ENCODE assay signal across 17 cellular contexts in the genomic region with DNA sequence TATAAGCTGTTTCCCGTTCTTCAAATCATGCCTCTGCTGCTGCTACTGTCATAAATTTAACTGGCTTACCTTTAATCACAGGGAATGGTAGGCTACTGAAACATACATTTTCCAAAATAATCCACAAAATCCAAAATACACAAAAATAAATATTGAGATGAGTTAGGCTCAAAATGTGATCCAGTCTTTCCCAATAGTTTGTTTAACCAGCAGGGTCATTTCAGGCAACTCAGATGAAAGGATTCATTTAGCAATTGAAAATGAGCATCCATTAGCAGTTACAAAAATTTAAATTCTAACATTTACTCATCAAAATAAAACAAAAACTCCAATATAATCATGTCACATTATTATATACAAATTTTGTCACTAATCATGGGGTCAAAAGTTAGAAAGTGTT.
A peak's percentile ranks its signal among the peaks of the same experiment; 100 is the strongest.
DNase-seq lines count a peak whose midpoint lies in the region; ATAC-seq, FAIRE-seq and TF ChIP-seq lines count a peak whose summit lies in the region.
"Had no signal": no experiment of that assay in that cellular context is flagged by ENCODE, and none has a peak within 500 bp of the region (broad histone marks: within the 10 kb centered on the region; RNA-seq: fewer than 3 reads in every experiment).

No MANE protein-coding gene starts in this region.

- DNase-seq in endodermal cell (no peak), neural progenitor cell (ENCODE audit: low spot score) (no peak), GM19239 (ENCODE audit: insufficient read length, low spot score) (no peak), NCI-H2171 (lab: John Stamatoyannopoulos, UW) (no peak)
- DNase-seq: Calu3; CD4-positive, alpha-beta memory T cell; COR-L47; DMS53; DND-41; GDM1; H9 had no signal

- H3K4me3 ChIP-seq in endodermal cell (ENCODE audit: low read length): no peak overlapping the region
- no peak overlapping the region for H3K4me3 ChIP-seq in neural progenitor cell
- H3K4me3 ChIP-seq: GM12878, GM23338 had no signal

- H3K4me1 Mint-ChIP-seq in brain (peaks cover 69% of the 10 kb centered on the region), endodermal cell (peaks cover 20% of the 10 kb centered on the region), nephron (peaks cover 52% of the 10 kb centered on the region), neural progenitor cell (peaks cover 58% of the 10 kb centered on the region)
- H3K4me1 Mint-ChIP-seq: CD4-positive, alpha-beta memory T cell had no signal

- peak overlapping the region in 2 of 5 experiments; percentile 60 to 66 for H3K4me3 Mint-ChIP-seq in brain
- H3K4me3 Mint-ChIP-seq in endodermal cell: no peak overlapping the region
- no peak overlapping the region for H3K4me3 Mint-ChIP-seq in nephron
- no peak overlapping the region for H3K4me3 Mint-ChIP-seq in neural progenitor cell
- H3K4me3 Mint-ChIP-seq: CD4-positive, alpha-beta memory T cell; GM23338; H9 had no signal

- peaks cover 16% of the 10 kb centered on the region for H4K20me1 ChIP-seq in neural progenitor cell (ENCODE audit: low read depth)

- FAIRE-seq in GM19239 (lab: Jason Lieb, UNC): no peak
- FAIRE-seq: GM12878 had no signal

- 82% methylated on average over 1 of the region's 1 CpG; no CpG with 5 or more reads in 1 of the 2 experiments for WGBS in endodermal cell (ENCODE audit: insufficient coverage in 1 of 2, insufficient read length in 1 of 2), 2 experiments

- H3K27ac Mint-ChIP-seq in brain (peak overlapping the region; percentile 29 to 89 (median 66)), endodermal cell (no peak overlapping the region), nephron (peak overlapping the region; percentile 70 to 91 (median 77)), neural progenitor cell (peak overlapping the region; percentile 80)
- H3K27ac Mint-ChIP-seq: CD4-positive, alpha-beta memory T cell; GM23338; H9 had no signal

- ATAC-seq in HG02970 (IDR thresholded peaks at IDR 0.05; ENCODE audit: low FRiP score, unreplicated experiment): no peak
- ATAC-seq: GM12878, GM23338, HCT116 had no signal

- peak overlapping the region; percentile 61 for H3K4me2 ChIP-seq in neural progenitor cell

- no peak for TF ChIP-seq CTCF in brain (conservative IDR thresholded peaks at IDR 0.05)
- TF ChIP-seq CTCF in endodermal cell (conservative IDR thresholded peaks at IDR 0.05): no peak
- TF ChIP-seq CTCF in nephron (IDR thresholded peaks at IDR 0.05; ENCODE audit: unreplicated experiment in 3 of 3): no peak
- no peak for TF ChIP-seq CTCF in neural progenitor cell (IDR thresholded peaks at IDR 0.05)

- H2AFZ ChIP-seq in neural progenitor cell (replicated peaks): no peak overlapping the region
- H2AFZ ChIP-seq: GM23338 had no signal

- H3K27me3 Mint-ChIP-seq in brain: no peaks in the 10 kb centered on the region
- H3K27me3 Mint-ChIP-seq in endodermal cell (ENCODE audit: insufficient read depth): no peaks in the 10 kb centered on the region
- no peaks in the 10 kb centered on the region for H3K27me3 Mint-ChIP-seq in nephron (ENCODE audit: low read depth)
- no peaks in the 10 kb centered on the region for H3K27me3 Mint-ChIP-seq in neural progenitor cell (ENCODE audit: insufficient read depth, low read depth)
- H3K27me3 Mint-ChIP-seq: CD4-positive, alpha-beta memory T cell had no signal

- H3K27ac ChIP-seq in endodermal cell (ENCODE audit: low read depth, low read length) (peak overlapping the region; percentile 76), neural progenitor cell (no peak overlapping the region)

- peaks cover 19% of the 10 kb centered on the region for H3F3A ChIP-seq in neural progenitor cell (ENCODE audit: low read depth)

- H3K36me3 Mint-ChIP-seq in brain (peaks cover 44% of the 10 kb centered on the region), endodermal cell (ENCODE audit: low read depth) (peaks cover 2% of the 10 kb centered on the region), nephron (ENCODE audit: low read depth) (peaks cover 40% of the 10 kb centered on the region), neural progenitor cell (peaks cover 26% of the 10 kb centered on the region)
- H3K36me3 Mint-ChIP-seq: CD4-positive, alpha-beta memory T cell had no signal

- peaks cover 4% of the 10 kb centered on the region for H3K4me1 ChIP-seq in endodermal cell (ENCODE audit: control insufficient read depth, insufficient read depth, low read length)
- peaks cover 31% of the 10 kb centered on the region for H3K4me1 ChIP-seq in neural progenitor cell

- H3K27me3 ChIP-seq in endodermal cell (ENCODE audit: control insufficient read depth, insufficient read depth, low read length, poor library complexity, severe bottlenecking) (no peaks in the 10 kb centered on the region), neural progenitor cell (no peaks in the 10 kb centered on the region)

- H3K9ac ChIP-seq in endodermal cell (ENCODE audit: extremely low read depth, low read length, poor library complexity, severe bottlenecking): no peak overlapping the region
- no peak overlapping the region for H3K9ac ChIP-seq in neural progenitor cell

- H3K36me3 ChIP-seq in endodermal cell (ENCODE audit: control insufficient read depth, insufficient read depth, low read length) (no peaks in the 10 kb centered on the region), neural progenitor cell (no peaks in the 10 kb centered on the region)

- H3K9me3 Mint-ChIP-seq in brain (no peaks in the 10 kb centered on the region), endodermal cell (no peaks in the 10 kb centered on the region), nephron (no peaks in the 10 kb centered on the region), neural progenitor cell (peaks cover 3% of the 10 kb centered on the region)
- H3K9me3 Mint-ChIP-seq: GM23338, H9 had no signal

- H3K9me3 ChIP-seq in endodermal cell (ENCODE audit: control insufficient read depth, low read length): no peaks in the 10 kb centered on the region
- H3K9me3 ChIP-seq in neural progenitor cell (ENCODE audit: low read depth): no peaks in the 10 kb centered on the region

- peaks cover 69% of the 10 kb centered on the region for H3K79me2 ChIP-seq in neural progenitor cell (ENCODE audit: low read depth)
